In the genomic region with DNA sequence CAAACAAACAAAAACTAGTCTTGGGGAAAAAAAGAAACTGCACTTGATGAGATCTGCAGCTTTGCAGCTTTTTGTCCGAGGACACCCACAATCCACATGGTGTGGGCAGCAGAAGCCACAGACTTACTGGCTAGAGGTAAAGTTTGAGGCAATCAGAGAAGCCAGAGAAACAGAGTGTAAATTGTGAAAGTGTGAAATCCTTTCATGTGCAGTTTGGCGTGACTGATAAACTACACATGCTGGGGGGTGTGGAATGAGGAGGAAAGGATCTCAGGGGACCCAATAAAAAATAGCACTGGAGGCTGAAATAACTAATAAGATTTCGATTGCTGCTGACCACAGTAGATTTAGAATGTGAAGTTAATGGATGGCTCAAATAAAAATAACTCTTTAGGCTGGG, we compare ENCODE assay signal across 38 cellular contexts. TPM values are rescaled to one million over a fixed set of nuclear protein-coding genes. Genes with fewer than 3 reads are reported as not detected.
"Had no signal": no experiment of that assay in that cellular context is flagged by ENCODE, and none has a peak within 500 bp of the region (broad histone marks: within the 10 kb centered on the region; RNA-seq: fewer than 3 reads in every experiment).

No MANE protein-coding gene starts in this region.

- H3K4me3 Mint-ChIP-seq: activated naive CD8-positive, alpha-beta T cell; natural killer cell; neural progenitor cell; stimulated activated memory B cell treated with anti-CD40 and anti-IgM and Interleukin-4, amounts not matched to agents 10 μg/mL and 1 μg/mL and 100 μg/mL, for 72 hours had no signal

- H3K9me3 ChIP-seq: body of pancreas, left lung, psoas muscle, suprapubic skin, tibial artery had no signal

- H3K27me3 ChIP-seq: body of pancreas had no signal

- H3K4me3 ChIP-seq: body of pancreas, left lung, lung, neural progenitor cell, psoas muscle, sigmoid colon, smooth muscle cell, suprapubic skin, tibial artery had no signal

- ATAC-seq: activated CD4-positive, CD25-positive, alpha-beta regulatory T cell treated with anti-CD3 and anti-CD28 coated beads, Interleukin-2, amount 50 U/mL, for 24 hours; body of pancreas; left lung; psoas muscle; stimulated activated memory B cell treated with anti-CD40 and anti-IgM and Interleukin-4, amounts not matched to agents 10 μg/mL and 1 μg/mL and 100 μg/mL, for 72 hours had no signal

- H2AFZ ChIP-seq: neural progenitor cell, parathyroid adenoma had no signal

- DNase-seq: activated CD4-positive, alpha-beta T cell treated with anti-CD3 and anti-CD28 coated beads for 48 hours; activated CD4-positive, alpha-beta T cell treated with anti-CD3 and anti-CD28 coated beads, Interleukin-2, amount 50 U/mL, for 48 hours; activated CD8-positive, alpha-beta memory T cell treated with anti-CD3 and anti-CD28 coated beads for 24 hours; activated effector memory CD4-positive, alpha-beta T cell treated with Interleukin-2 at 50 U/mL for 16 hours; activated naive CD4-positive, alpha-beta T cell treated with Interleukin-2 at 50 U/mL for 16 hours; anterior cingulate cortex; body of pancreas; dermis blood vessel endothelial cell; effector CD4-positive, alpha-beta T cell; head of caudate nucleus; hypothalamus; left lung; mesendoderm; natural killer cell; occipital lobe; psoas muscle; stimulated activated CD4-positive, alpha-beta T cell treated with anti-CD3 and anti-CD28 coated beads, Interleukin-1b, Interleukin-23, amount 100 ng/mL, for 48 hours; stimulated activated CD4-positive, alpha-beta T cell treated with anti-CD3 and anti-CD28 coated beads, Interleukin-4, amount 100 ng/mL, for 4 hours; stimulated activated CD8-positive, alpha-beta memory T cell treated with anti-CD3 and anti-CD28 coated beads, Interleukin-4, amount 100 ng/mL, for 48 hours; T1000; WERI-Rb-1 had no signal

- H3K4me2 ChIP-seq: neural progenitor cell, smooth muscle cell had no signal

- H3K79me2 ChIP-seq: parathyroid adenoma had no signal

- H3K9ac ChIP-seq: neural progenitor cell, parathyroid adenoma had no signal

- FAIRE-seq: colon had no signal

- H3K27ac ChIP-seq: body of pancreas, left lung, neural progenitor cell, parathyroid adenoma, psoas muscle, sigmoid colon, suprapubic skin, tibial artery, WERI-Rb-1 had no signal

- H3K36me3 Mint-ChIP-seq: activated naive CD8-positive, alpha-beta T cell; natural killer cell; neural progenitor cell; stimulated activated memory B cell treated with anti-CD40 and anti-IgM and Interleukin-4, amounts not matched to agents 10 μg/mL and 1 μg/mL and 100 μg/mL, for 72 hours had no signal

- H3K4me1 Mint-ChIP-seq: stimulated activated memory B cell treated with anti-CD40 and anti-IgM and Interleukin-4, amounts not matched to agents 10 μg/mL and 1 μg/mL and 100 μg/mL, for 72 hours had no signal

- H3K27ac Mint-ChIP-seq: activated naive CD8-positive, alpha-beta T cell; natural killer cell; neural progenitor cell; stimulated activated memory B cell treated with anti-CD40 and anti-IgM and Interleukin-4, amounts not matched to agents 10 μg/mL and 1 μg/mL and 100 μg/mL, for 72 hours had no signal

- H3K9me3 Mint-ChIP-seq: natural killer cell; neural progenitor cell; stimulated activated memory B cell treated with anti-CD40 and anti-IgM and Interleukin-4, amounts not matched to agents 10 μg/mL and 1 μg/mL and 100 μg/mL, for 72 hours had no signal

- H3K4me1 ChIP-seq: body of pancreas, left lung, neural progenitor cell, parathyroid adenoma, psoas muscle, sigmoid colon, suprapubic skin, tibial artery had no signal

- H3K36me3 ChIP-seq: left lung, neural progenitor cell, sigmoid colon, suprapubic skin, tibial artery, WERI-Rb-1 had no signal

RNA-seq across cellular contexts. Expression of a gene that starts 42.4 kb away (rescaled TPM):
- total RNA-seq: body of pancreas, dermis blood vessel endothelial cell, fibroblast of lung, kidney epithelial cell, left lung, lung, mononuclear cell, natural killer cell, psoas muscle, suprapubic skin, ureter had no signal
- polyA plus RNA-seq: adipose tissue, fibroblast of lung, lung, psoas muscle had no signal

RNA-seq across cellular contexts. Expression of a gene that starts 46.1 kb away (rescaled TPM):
- total RNA-seq: dermis blood vessel endothelial cell, kidney epithelial cell, mononuclear cell, natural killer cell, psoas muscle, smooth muscle cell, suprapubic skin had no signal
- polyA plus RNA-seq: fibroblast of lung had no signal

RNA-seq across cellular contexts. Expression of a gene that starts 48.0 kb away (rescaled TPM):
- total RNA-seq: body of pancreas, dermis blood vessel endothelial cell, fibroblast of lung, fibroblast of villous mesenchyme, kidney epithelial cell, left lung, lung, mononuclear cell, natural killer cell, occipital lobe, psoas muscle, suprapubic skin, ureter had no signal
- polyA plus RNA-seq: adipose tissue, fibroblast of lung, lung, psoas muscle had no signal

RNA-seq across cellular contexts. Expression of a gene that starts 48.6 kb away (rescaled TPM):
- total RNA-seq: body of pancreas, dermis blood vessel endothelial cell, fibroblast of lung, fibroblast of villous mesenchyme, kidney epithelial cell, left lung, lung, mononuclear cell, natural killer cell, occipital lobe, psoas muscle, smooth muscle cell, suprapubic skin, ureter had no signal
- polyA plus RNA-seq: adipose tissue, fibroblast of lung, lung, psoas muscle had no signal
